9 cellular contexts compared by ENCODE assay signal in genomic region chr2:218289639-218290315, GRCh38. TPM values are rescaled to one million over a fixed set of nuclear protein-coding genes. Genes with fewer than 3 reads are reported as not detected.
DNase-seq lines count a peak whose midpoint lies in the region; ATAC-seq and TF ChIP-seq lines count a peak whose summit lies in the region.
"Had no signal": no experiment of that assay in that cellular context is flagged by ENCODE, and none has a peak within 500 bp of the region (broad histone marks: within the 10 kb centered on the region; RNA-seq: fewer than 3 reads in every experiment).

No MANE protein-coding gene starts in this region.

- peaks cover 15 to 93% (median 70%) of the 10 kb centered on the region in 12 donors for H3K4me1 ChIP-seq in heart left ventricle
- peaks cover 78 to 88% of the 10 kb centered on the region in 2 donors for H3K4me1 ChIP-seq in mucosa of rectum (ENCODE audit: control insufficient read depth in 2 of 2, insufficient read depth in 2 of 2, low read length in 2 of 2)
- H3K4me1 ChIP-seq in vagina, result peaks cover 89% of the 10 kb centered on the region

- H3K27me3 ChIP-seq in heart left ventricle (no peaks in the 10 kb centered on the region), mucosa of rectum (ENCODE audit: control insufficient read depth in 2 of 2, insufficient read depth in 2 of 2, low read length in 2 of 2) (no peaks in the 10 kb centered on the region), vagina (no peaks in the 10 kb centered on the region)

- intact Hi-C loops in heart left ventricle (cut with DNase I), result loop anchor here in 8 of 10 donors (2.0 to 10.0 kb wide), 9 partner anchors 17 to 885 kb away; partner anchors contain the start of genes CTDSP1 (in 2 of the 8), CNOT9 (in 1 of the 8), CNPPD1 (in 1 of the 8) and RETREG2 (in 1 of the 8)
- intact Hi-C loops in cardiac septum (cut with DNase I), result loop anchor here (5.0 to 10.0 kb wide), 2 partner anchors 278 to 355 kb away; partner anchors contain the start of genes CNOT9 and USP37
- intact Hi-C loops in vagina (cut with DNase I), result loop anchor here (5.0 kb wide), 1 partner anchor 108 kb away; the partner anchor contains the start of gene CTDSP1

- no peak for TF ChIP-seq CTCF in heart left ventricle (IDR thresholded peaks at IDR 0.05)
- TF ChIP-seq CTCF in vagina (IDR thresholded peaks at IDR 0.05), result no peak

- H3K9ac ChIP-seq in mucosa of rectum (ENCODE audit: low read depth in 1 of 2, low read length in 2 of 2), result peak overlapping the region; percentile 89 to 97

- H3K36me3 ChIP-seq in heart left ventricle (peaks cover 0 to 17% (median 0%) of the 10 kb centered on the region in 9 donors), mucosa of rectum (ENCODE audit: control insufficient read depth in 2 of 2, insufficient read depth in 2 of 2, low read length in 2 of 2) (peaks cover 0 to 4% of the 10 kb centered on the region in 2 donors), vagina (no peaks in the 10 kb centered on the region)

- TF ChIP-seq POLR2A in heart left ventricle (IDR thresholded peaks at IDR 0.05) (no peak), vagina (IDR thresholded peaks at IDR 0.05) (peak in 1 of 2 donors; percentile 12)

- H3K4me3 ChIP-seq in heart left ventricle, result peak overlapping the region in 9 of 12 donors; percentile 75 to 98 (median 94)
- peak overlapping the region; percentile 68 to 89 for H3K4me3 ChIP-seq in mucosa of rectum (ENCODE audit: low read length in 2 of 2)
- peak overlapping the region; percentile 68 to 99 for H3K4me3 ChIP-seq in vagina

- WGBS in heart left ventricle, 4 donors, result 19 to 42% (median 29%) methylated on average over 6 of the region's 6 CpGs

- DNase-seq in heart left ventricle (no peak), cardiac septum (ENCODE audit: low spot score) (no peak), vagina (ENCODE audit: extremely low spot score in 2 of 2) (no peak), cerebellar nuclear complex (lab: John Stamatoyannopoulos, UW) (no peak), NCI-H2171 treated with DMSO at 0.1 percent for 48 hours (lab: John Stamatoyannopoulos, UW) (no peak), NCI-H524 (lab: John Stamatoyannopoulos, UW) (no peak)
- DNase-seq: NCI-H1436 treated with DMSO at 0.1 percent for 48 hours had no signal

- H3K27ac ChIP-seq in heart left ventricle (peak overlapping the region; percentile 23 to 100 (median 96)), cingulate gyrus (ENCODE audit: low read depth, low read length) (peak overlapping the region; percentile 95), mucosa of rectum (ENCODE audit: low read depth in 2 of 2, low read length in 2 of 2) (peak overlapping the region; percentile 98), vagina (peak overlapping the region; percentile 100)

- ATAC-seq in heart left ventricle, result no peak

- H3K9me3 ChIP-seq in heart left ventricle, result no peaks in the 10 kb centered on the region
- no peaks in the 10 kb centered on the region for H3K9me3 ChIP-seq in mucosa of rectum (ENCODE audit: control insufficient read depth in 2 of 2, low read length in 2 of 2)
- H3K9me3 ChIP-seq in vagina, result no peaks in the 10 kb centered on the region

RNA-seq across cellular contexts. Expression of gene TMBIM1, which starts 2.5 kb away (rescaled TPM):
- total RNA-seq in heart left ventricle (100 to 1,000 TPM in 7 of 9 donors, 10 to 100 TPM in 2; 89.1 to 173 (median 126) TPM), cardiac septum (143 TPM), vagina (232 TPM)
- 100 to 1,000 TPM in 1 of 2 donors, 10 to 100 TPM in 1; 41.8 to 208 TPM for polyA plus RNA-seq in heart left ventricle

RNA-seq across cellular contexts. Expression of gene PNKD, which starts 19.5 kb away (rescaled TPM):
- total RNA-seq in heart left ventricle, result 10 to 100 TPM; 53.8 to 78.7 (median 72.5) TPM
- polyA plus RNA-seq in heart left ventricle, result 100 to 1,000 TPM in 1 of 2 donors, 10 to 100 TPM in 1; 54.6 to 146 TPM
- total RNA-seq in cardiac septum, result 72.6 TPM
- 28.7 TPM for total RNA-seq in vagina

RNA-seq across cellular contexts. Expression of gene AAMP, which starts 19.8 kb away (rescaled TPM):
- total RNA-seq in heart left ventricle, result 100 to 1,000 TPM in 2 of 9 donors, 10 to 100 TPM in 7; 51.6 to 127 (median 58.0) TPM
- 100 to 1,000 TPM in 1 of 2 donors, 10 to 100 TPM in 1; 58.6 to 150 TPM for polyA plus RNA-seq in heart left ventricle
- 56.3 TPM for total RNA-seq in cardiac septum
- 106 TPM for total RNA-seq in vagina

RNA-seq across cellular contexts. Expression of gene GPBAR1, which starts 29.0 kb away (rescaled TPM):
- total RNA-seq in heart left ventricle, result 1 to 10 TPM in 6 of 9 donors, under 1 TPM in 3; 0.52 to 4.7 (median 1.2) TPM
- polyA plus RNA-seq in heart left ventricle, result 1 to 10 TPM in 1 of 2 donors, under 1 TPM in 1; 1.00 to 1.8 TPM
- 1.2 TPM for total RNA-seq in cardiac septum
- total RNA-seq in vagina, result 8.1 TPM
